ENCODE assay signal across 8 cellular contexts in genomic region chr19:56315076-56315828, GRCh38. TPM values are rescaled to one million over a fixed set of nuclear protein-coding genes. Genes with fewer than 3 reads are reported as not detected.
DNase-seq lines count a peak whose midpoint lies in the region; ATAC-seq and TF ChIP-seq lines count a peak whose summit lies in the region.

No MANE protein-coding gene starts in this region.

- H3K9me3 ChIP-seq in left lung = no peaks in the 10 kb centered on the region

- H3K4me1 ChIP-seq in left lung = peaks cover 0 to 50% of the 10 kb centered on the region in 2 donors

- DNase-seq in CD14-positive monocyte (ENCODE audit: low spot score) (peak; percentile 94), NCI-H748 treated with DMSO at 0.1 percent for 48 hours (lab: John Stamatoyannopoulos, UW) (peak; percentile 98), dermis blood vessel endothelial cell (peak; percentile 99), left lung (peak; percentile 87 to 95)
- DNase-seq in activated CD4-positive, alpha-beta T cell treated with anti-CD3 and anti-CD28 coated beads, Interleukin-2, amount 50 U/mL, for 4 hours = peak; percentile 90
- peak; percentile 87 for DNase-seq in stimulated activated CD4-positive, alpha-beta T cell treated with anti-CD3 and anti-CD28 coated beads, Interleukin-2, amount 100 ng/mL, for 4 hours (ENCODE audit: low read depth)

- TF ChIP-seq CTCF in CD14-positive monocyte (IDR thresholded peaks at IDR 0.05) (no peak), left lung (IDR thresholded peaks at IDR 0.05) (no peak)

- no peaks in the 10 kb centered on the region for H3K36me3 ChIP-seq in left lung

- H3K36me3 Mint-ChIP-seq in CD14-positive monocyte = peaks cover 18% of the 10 kb centered on the region in 2 donors

- H3K4me3 ChIP-seq in left lung = peak overlapping the region; percentile 62 to 64

- no peaks in the 10 kb centered on the region for H3K27me3 ChIP-seq in left lung

- H3K27ac Mint-ChIP-seq in CD14-positive monocyte = peak overlapping the region; percentile 96 to 99 (median 99)

- peak overlapping the region; percentile 94 to 97 for H3K4me3 Mint-ChIP-seq in CD14-positive monocyte

- ATAC-seq in GM19397 (IDR thresholded peaks at IDR 0.05; ENCODE audit: unreplicated experiment) (peak; percentile 75), HG03565 (IDR thresholded peaks at IDR 0.05; ENCODE audit: unreplicated experiment) (peak; percentile 68), left lung (peak; percentile 94)

- intact Hi-C loops in CD14-positive monocyte (cut with micrococcal nuclease) = loop anchor here in 1 of 2 donors (2.0 kb wide), 1 partner anchor 194 kb away; the partner anchor contains the start of gene ZNF787
- intact Hi-C loops in left lung (cut with DNase I) = no loop called here

- H3K4me1 Mint-ChIP-seq in CD14-positive monocyte = peaks cover 55% of the 10 kb centered on the region

- peaks cover 0 to 1% (median 0%) of the 10 kb centered on the region in 3 donors for H3K27me3 Mint-ChIP-seq in CD14-positive monocyte (ENCODE audit: low read depth in 3 of 3)

- H3K27ac ChIP-seq in left lung = peak overlapping the region; percentile 95 to 98

- peaks cover 0 to 2% (median 0%) of the 10 kb centered on the region in 7 donors for H3K9me3 Mint-ChIP-seq in CD14-positive monocyte

RNA-seq across cellular contexts. Expression of gene ZSCAN5A, which starts 0.6 kb away (rescaled TPM):
- 1 to 10 TPM; 5.3 to 6.3 TPM for polyA plus RNA-seq in CD14-positive monocyte
- total RNA-seq in dermis blood vessel endothelial cell = 5.4 and 7.5 TPM in 2 replicates
- total RNA-seq in left lung = 10 to 100 TPM in 1 of 2 donors, 1 to 10 TPM in 1; 6.8 to 16.7 TPM

RNA-seq across cellular contexts. Expression of gene EDDM13, which starts 42.7 kb away (rescaled TPM):
- under 1 TPM; 0.61 to 0.70 TPM for polyA plus RNA-seq in CD14-positive monocyte
- total RNA-seq in dermis blood vessel endothelial cell (0.79 and 0.85 TPM in 2 replicates), left lung (not detected)

Comparison
In these comparisons a context has a peak if more than half of its experiments do, and no peak if none do; other contexts are left out.
1. Peak in every context shown above with its lines: DNase-seq, ATAC-seq, H3K4me3 ChIP-seq and H3K27ac ChIP-seq.